Comparison of ENCODE assay signal across 8 cellular contexts in the genomic region with DNA sequence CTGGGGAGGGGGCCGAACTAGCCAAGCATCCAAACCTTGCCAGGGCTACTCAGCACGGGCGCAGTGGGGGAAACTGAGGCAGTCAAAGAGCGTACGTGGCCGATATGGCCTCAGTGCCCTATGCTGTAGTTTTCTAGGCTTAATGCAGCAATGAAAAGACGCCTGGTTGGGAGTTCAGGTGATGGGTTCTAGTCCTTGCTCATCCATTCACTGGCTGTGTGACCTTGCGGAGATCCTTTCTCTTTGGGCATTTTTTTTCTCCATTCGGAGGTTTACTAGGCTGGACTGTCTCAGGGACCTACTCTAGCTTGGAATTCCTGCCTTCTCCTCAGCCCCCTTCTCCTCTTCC. TPM values are rescaled to one million over a fixed set of nuclear protein-coding genes. Genes with fewer than 3 reads are reported as not detected.
DNase-seq lines count a peak whose midpoint lies in the region; ATAC-seq, FAIRE-seq and TF ChIP-seq lines count a peak whose summit lies in the region.

No MANE protein-coding gene starts in this region.

- no peaks in the 10 kb centered on the region for H3K9me3 ChIP-seq in AG04450 (ENCODE audit: control insufficient read depth, insufficient read depth, low read length)
- H3K9me3 ChIP-seq in muscle layer of duodenum (ENCODE audit: control insufficient read depth in 1 of 2, low read length in 2 of 2) = no peaks in the 10 kb centered on the region

- 0 out of 2 replicates have a peak, but pooled peaks cover 5% of the 10 kb centered on the region for H3K79me2 ChIP-seq in KMS-11 (ENCODE audit: insufficient read depth, low read depth)

- H3K9ac ChIP-seq in KMS-11 = peak overlapping the region; percentile 99

- H3K4me1 Mint-ChIP-seq in central memory CD8-positive, alpha-beta T cell = peaks cover 20% of the 10 kb centered on the region

- TF ChIP-seq POLR2A in GM12892 (IDR thresholded peaks at IDR 0.05; ENCODE audit: low read depth, low read length) = no peak

- peak overlapping the region; percentile 99 for H3K4me2 ChIP-seq in KMS-11

- H3K4me1 ChIP-seq in KMS-11 (ENCODE audit: low read depth, poor library complexity, severe bottlenecking) (peaks cover 29% of the 10 kb centered on the region), muscle layer of duodenum (ENCODE audit: control insufficient read depth in 1 of 2, insufficient read depth in 2 of 2, low read length in 2 of 2) (peaks cover 14 to 37% of the 10 kb centered on the region in 2 donors)

- TF ChIP-seq CTCF in AG04450 (IDR thresholded peaks at IDR 0.05; ENCODE audit: low read depth, low read length) (no peak), KMS-11 (conservative IDR thresholded peaks at IDR 0.05; ENCODE audit: low read depth, low read length) (no peak)

- no peak for ATAC-seq in central memory CD8-positive, alpha-beta T cell (replicated peaks; ENCODE audit: extremely low read depth, poor library complexity, severe bottlenecking)
- ATAC-seq in HG03521 (IDR thresholded peaks at IDR 0.05; ENCODE audit: unreplicated experiment) (no peak), HG03432 (IDR thresholded peaks at IDR 0.05; ENCODE audit: unreplicated experiment) (no peak)

- H3K27ac ChIP-seq in AG04450 (ENCODE audit: low read depth, low read length) (peak overlapping the region; percentile 39), KMS-11 (peak overlapping the region; percentile 95), muscle layer of duodenum (ENCODE audit: low read length) (peak overlapping the region; percentile 97)

- H3K27me3 Mint-ChIP-seq in central memory CD8-positive, alpha-beta T cell = no peaks in the 10 kb centered on the region

- H3K27ac Mint-ChIP-seq in central memory CD8-positive, alpha-beta T cell (ENCODE audit: low read depth) = peak overlapping the region; percentile 97

- no peaks in the 10 kb centered on the region for H3K9me3 Mint-ChIP-seq in central memory CD8-positive, alpha-beta T cell

- H3K27me3 ChIP-seq in AG04450 (ENCODE audit: control insufficient read depth, insufficient read depth, low read length) (no peaks in the 10 kb centered on the region), KMS-11 (ENCODE audit: insufficient read depth, low read depth) (no peaks in the 10 kb centered on the region), muscle layer of duodenum (ENCODE audit: low read depth, low read length) (no peaks in the 10 kb centered on the region)

- peak overlapping the region; percentile 88 for H3K4me3 Mint-ChIP-seq in central memory CD8-positive, alpha-beta T cell

- H3K4me3 ChIP-seq in AG04450 (ENCODE audit: low read depth, low read length) (peak overlapping the region; percentile 96), KMS-11 (IDR thresholded peaks at IDR 0.05; ENCODE audit: insufficient read depth, low read depth, low read length) (peak overlapping the region; percentile 99), muscle layer of duodenum (ENCODE audit: low read depth in 1 of 2, low read length in 2 of 2) (peak overlapping the region; percentile 92 to 99)

- peak overlapping the region; percentile 79 for H2AFZ ChIP-seq in KMS-11 (ENCODE audit: low read depth)

- POLR2A ChIA-PET in AG04450 (lab: Yijun Ruan, JAX) = interaction anchor here (1.0 to 2.5 kb wide), 4 partner anchors 15 to 36 kb away, joined by 4 to 19 read pairs (median 6); a partner anchor contains a TSS

- CTCF ChIA-PET in AG04450 (lab: Charles Lee) = interaction anchor here (1.5 to 5.4 kb wide), 3 partner anchors 16 to 41 kb away, joined by 7 to 55 read pairs (median 22); a partner anchor contains a TSS

- no peak for DNase-seq in AG04450 (ENCODE audit: low read depth, low spot score)
- no peak for DNase-seq in central memory CD8-positive, alpha-beta T cell (ENCODE audit: low spot score in 2 of 2)
- DNase-seq in GM12892 (ENCODE audit: insufficient read length) = no peak
- no peak for DNase-seq in MV-4-11 (lab: John Stamatoyannopoulos, UW)

- no peak for FAIRE-seq in GM12892 (lab: Jason Lieb, UNC)

- H4K20me1 ChIP-seq in KMS-11 (ENCODE audit: insufficient read depth) = no peaks in the 10 kb centered on the region

- no peaks in the 10 kb centered on the region for H3K36me3 ChIP-seq in KMS-11 (ENCODE audit: insufficient read depth)
- peaks cover 0 to 17% of the 10 kb centered on the region in 2 donors for H3K36me3 ChIP-seq in muscle layer of duodenum (ENCODE audit: control insufficient read depth in 1 of 2, insufficient read depth in 2 of 2, low read length in 2 of 2)

- peaks cover 19% of the 10 kb centered on the region for H3K36me3 Mint-ChIP-seq in central memory CD8-positive, alpha-beta T cell (ENCODE audit: insufficient read depth)

RNA-seq across cellular contexts. Expression of a gene that starts 0.9 kb away (rescaled TPM):
- polyA plus RNA-seq in AG04450 (2011; rRNA removed) = 44.6 and 62.3 TPM in 2 replicates
- polyA minus RNA-seq in AG04450 (2011; rRNA and poly(A)+ RNA removed) = 33.4 and 56.5 TPM in 2 replicates
- polyA plus RNA-seq in GM12892 (2012; ENCODE audit: missing spikeins) = 36.4 TPM

RNA-seq across cellular contexts. Expression of a gene that starts 1.6 kb away (rescaled TPM):
- polyA plus RNA-seq in AG04450 (2011; rRNA removed) = 32.5 and 34.6 TPM in 2 replicates
- polyA minus RNA-seq in AG04450 (2011; rRNA and poly(A)+ RNA removed) = 27.0 and 38.5 TPM in 2 replicates
- 7.3 TPM for polyA plus RNA-seq in GM12892 (2012; ENCODE audit: missing spikeins)

RNA-seq across cellular contexts. Expression of a gene that starts 35.7 kb away (rescaled TPM):
- polyA plus RNA-seq in AG04450 (2011; rRNA removed) = 2.9 and 3.8 TPM in 2 replicates
- polyA minus RNA-seq in AG04450 (2011; rRNA and poly(A)+ RNA removed) = 5.1 and 9.9 TPM in 2 replicates
- polyA plus RNA-seq in GM12892 (2012; ENCODE audit: missing spikeins) = 1.1 TPM

RNA-seq across cellular contexts. Expression of a gene that starts 36.2 kb away (rescaled TPM):
- 102 and 131 TPM in 2 replicates for polyA plus RNA-seq in AG04450 (2011; rRNA removed)
- polyA minus RNA-seq in AG04450 (2011; rRNA and poly(A)+ RNA removed) = 175 and 190 TPM in 2 replicates
- 92.9 TPM for polyA plus RNA-seq in GM12892 (2012; ENCODE audit: missing spikeins)

RNA-seq across cellular contexts. Expression of a gene that starts 45.9 kb away (rescaled TPM):
- polyA plus RNA-seq in AG04450 (2011; rRNA removed) = 10.2 and 12.3 TPM in 2 replicates
- polyA minus RNA-seq in AG04450 (2011; rRNA and poly(A)+ RNA removed) = 7.1 and 9.2 TPM in 2 replicates
- polyA plus RNA-seq in GM12892 (2012; ENCODE audit: missing spikeins) = 6.4 TPM

Comparison
In these comparisons a context has a peak if more than half of its experiments do, and no peak if none do; other contexts are left out.
1. H3K27ac ChIP-seq: peak in every context shown above with its lines; median percentile 97 in muscle layer of duodenum; 95 in KMS-11; 39 in AG04450.